In the genomic region with DNA sequence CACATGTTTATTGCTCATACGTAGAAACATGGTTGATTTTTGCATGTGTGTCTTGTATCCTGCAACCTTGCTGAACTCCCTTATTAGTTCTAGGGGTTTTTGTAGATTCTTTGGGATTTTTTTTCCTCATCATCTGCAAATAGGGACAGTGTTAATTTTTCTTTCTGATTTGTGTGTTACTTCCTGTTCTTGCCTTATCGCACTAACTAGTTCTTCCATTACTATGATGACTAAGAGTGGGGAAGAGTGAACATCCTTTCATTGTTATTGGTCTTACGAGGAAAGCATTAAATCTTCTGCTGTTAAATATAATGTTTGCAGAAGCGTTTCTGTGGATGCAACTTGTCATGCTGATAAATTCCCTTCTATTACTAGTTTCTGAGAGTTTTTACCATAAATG, we compare ENCODE assay signal across 30 cellular contexts.
"Had no signal": no experiment of that assay in that cellular context is flagged by ENCODE, and none has a peak within 500 bp of the region (broad histone marks: within the 10 kb centered on the region; RNA-seq: fewer than 3 reads in every experiment).

No MANE protein-coding gene starts in this region.

- DNase-seq: activated CD4-positive, alpha-beta memory T cell treated with anti-CD3 and anti-CD28 coated beads, Interleukin-2, amount 10 ng/mL, durations not matched to agents 7 days and 5 days; activated CD4-positive, alpha-beta T cell treated with anti-CD3 and anti-CD28 coated beads for 1 hour; activated CD4-positive, alpha-beta T cell treated with anti-CD3 and anti-CD28 coated beads for 4 hours; activated CD4-positive, alpha-beta T cell treated with anti-CD3 and anti-CD28 coated beads, Interleukin-2, amount 10 ng/mL, durations not matched to agents 7 days and 5 days; activated CD4-positive, alpha-beta T cell treated with anti-CD3 and anti-CD28 coated beads, Interleukin-2, amount 50 U/mL, for 4 hours; activated CD8-positive, alpha-beta memory T cell treated with anti-CD3 and anti-CD28 coated beads, Interleukin-2, amount 50 U/mL, for 48 hours; activated effector memory CD4-positive, alpha-beta T cell treated with Interleukin-2 at 50 U/mL for 16 hours; activated gamma-delta T cell treated with Interleukin-2 at 50 U/mL for 16 hours; activated naive CD4-positive, alpha-beta T cell treated with anti-CD3 and anti-CD28 coated beads, Interleukin-2, amount 50 U/mL, for 16 hours; activated naive CD4-positive, alpha-beta T cell treated with Interleukin-2 at 50 U/mL for 16 hours; activated T-cell treated with anti-CD3 and anti-CD28 coated beads for 4 hours; amniotic stem cell; anterior cingulate cortex; brain microvascular endothelial cell; cortex of kidney; dermis blood vessel endothelial cell; effector CD4-positive, alpha-beta T cell; effector memory CD8-positive, alpha-beta T cell; esophagus squamous epithelium; foreskin melanocyte; heart right ventricle; T-helper 2 cell had no signal

- H3K4me3 ChIP-seq: esophagus squamous epithelium, gastroesophageal sphincter, heart right ventricle, hepatocyte had no signal

- H3K27ac ChIP-seq: brain microvascular endothelial cell, epithelial cell of prostate, esophagus squamous epithelium, gastroesophageal sphincter, heart right ventricle, hepatocyte had no signal

- ATAC-seq: activated T-helper 17 cell treated with anti-CD3 and anti-CD28 coated beads, Interleukin-2, amount 50 U/mL, for 72 hours; effector memory CD8-positive, alpha-beta T cell; gastroesophageal sphincter; heart right ventricle; WTC11 had no signal

- H3K79me2 ChIP-seq: hepatocyte had no signal

- H3K4me2 ChIP-seq: hepatocyte had no signal

- H2AFZ ChIP-seq: hepatocyte had no signal

- FAIRE-seq: astrocyte, bronchial epithelial cell, colon had no signal

- H3K27me3 ChIP-seq: brain microvascular endothelial cell, esophagus squamous epithelium, hepatocyte had no signal

- H3K4me1 ChIP-seq: esophagus squamous epithelium, gastroesophageal sphincter, heart right ventricle had no signal

- H3K36me3 ChIP-seq: brain microvascular endothelial cell, esophagus squamous epithelium, gastroesophageal sphincter, heart right ventricle had no signal
